Comparison of ENCODE assay signal across 8 cellular contexts in genomic region chr7:120857558-120858298, GRCh38. TPM values are rescaled to one million over a fixed set of nuclear protein-coding genes. Genes with fewer than 3 reads are reported as not detected.
A peak's percentile ranks its signal among the peaks of the same experiment; 100 is the strongest.
DNase-seq lines count a peak whose midpoint lies in the region; ATAC-seq and TF ChIP-seq lines count a peak whose summit lies in the region.

TSS of gene TSPAN12 (minus strand) at chr7:120858144. CDS start at chr7:120856763, 1,381 bp downstream.

- DNase-seq in G401 (ENCODE audit: low spot score) (peak; percentile 60), IMR-90 (peak; percentile 54), RKO (ENCODE audit: low spot score) (peak; percentile 84), neural crest cell (ENCODE audit: low read depth, low spot score) (peak; percentile 74), upper lobe of left lung (peak; percentile 90 to 95)
- DNase-seq in activated naive CD4-positive, alpha-beta T cell treated with anti-CD3 and anti-CD28 coated beads, Interleukin-2, amount 10 ng/mL, durations not matched to agents 7 days and 5 days: peak; percentile 56

- H3K4me1 ChIP-seq in IMR-90 (ENCODE audit: control insufficient read depth, insufficient read depth, low read length) (no peaks in the 10 kb centered on the region), gastroesophageal sphincter (peaks cover 0 to 21% (median 4%) of the 10 kb centered on the region in 3 donors), upper lobe of left lung (peaks cover 9 to 26% (median 17%) of the 10 kb centered on the region in 4 donors)

- H3K36me3 ChIP-seq in IMR-90 (ENCODE audit: control insufficient read depth, insufficient read depth, low read length) (no peaks in the 10 kb centered on the region; the same call in 1 of the 2 replicates), gastroesophageal sphincter (no peaks in the 10 kb centered on the region), upper lobe of left lung (no peaks in the 10 kb centered on the region)

- H4K8ac ChIP-seq in IMR-90 (ENCODE audit: low read depth in 2 of 2, low read length in 2 of 2): peak within 1 kb of the TSS; percentile 44 to 83; a peak in 2 of 4 replicates

- peak within 1 kb of the TSS; percentile 61 for H4K91ac ChIP-seq in IMR-90 (ENCODE audit: insufficient read depth, low read depth, low read length)

- intact Hi-C loops in IMR-90 (cut with micrococcal nuclease): loop anchor here (1.0 to 5.0 kb wide), 4 partner anchors 51 to 223 kb away; no protein-coding TSS in a partner anchor

- H3K27me3 Mint-ChIP-seq in activated naive CD4-positive, alpha-beta T cell treated with anti-CD3 and anti-CD28 coated beads, Interleukin-2, amount 10 ng/mL, durations not matched to agents 7 days and 5 days: peaks cover 58% of the 10 kb centered on the region
- H3K27me3 Mint-ChIP-seq in neural crest cell (ENCODE audit: low read depth): no peaks in the 10 kb centered on the region

- H3K4me1 Mint-ChIP-seq in activated naive CD4-positive, alpha-beta T cell treated with anti-CD3 and anti-CD28 coated beads, Interleukin-2, amount 10 ng/mL, durations not matched to agents 7 days and 5 days: peaks cover 11% of the 10 kb centered on the region
- H3K4me1 Mint-ChIP-seq in neural crest cell: peaks cover 21% of the 10 kb centered on the region

- no peaks in the 10 kb centered on the region; the same call in 1 of the 2 replicates for H3K9me1 ChIP-seq in IMR-90 (ENCODE audit: insufficient read depth, low read length)

- H2BK5ac ChIP-seq in IMR-90 (ENCODE audit: low read depth, low read length, poor library complexity, severe bottlenecking): peak within 1 kb of the TSS; percentile 59

- TF ChIP-seq CTCF in IMR-90 (conservative IDR thresholded peaks at IDR 0.05; ENCODE audit: low read depth, low read length) (peak; percentile 65), gastroesophageal sphincter (IDR thresholded peaks at IDR 0.05) (peak; percentile 46 to 83 (median 71)), neural crest cell (conservative IDR thresholded peaks at IDR 0.05) (peak; percentile 67), upper lobe of left lung (IDR thresholded peaks at IDR 0.05) (peak; percentile 77 to 88 (median 84))

- no peak within 1 kb of the TSS; the same call in 2 of the 3 replicates for H2BK15ac ChIP-seq in IMR-90 (ENCODE audit: low read depth, low read length)

- peak within 1 kb of the TSS; percentile 78 for H3K18ac ChIP-seq in IMR-90 (ENCODE audit: low read depth, low read length)

- TF ChIP-seq EP300 in gastroesophageal sphincter (IDR thresholded peaks at IDR 0.05) (no peak), upper lobe of left lung (IDR thresholded peaks at IDR 0.05) (no peak)

- peak within 1 kb of the TSS; percentile 76; the same call in 1 of the 2 replicates for H3K23ac ChIP-seq in IMR-90 (ENCODE audit: low read depth, low read length)

- H2AK5ac ChIP-seq in IMR-90 (ENCODE audit: low read depth, low read length): no peak within 1 kb of the TSS

- TF ChIP-seq RAD21 in IMR-90 (IDR thresholded peaks at IDR 0.05; ENCODE audit: low read length): peak; percentile 35

- H3K4ac ChIP-seq in IMR-90 (ENCODE audit: low read depth, low read length): peak within 1 kb of the TSS; percentile 79

- peak within 1 kb of the TSS; percentile 79 for H3K27ac ChIP-seq in IMR-90 (ENCODE audit: insufficient read depth, low read length)
- peak within 1 kb of the TSS; percentile 36 to 93 (median 86) for H3K27ac ChIP-seq in gastroesophageal sphincter
- H3K27ac ChIP-seq in upper lobe of left lung: peak within 1 kb of the TSS; percentile 80 to 93 (median 88)

- peak within 1 kb of the TSS; percentile 68 for H3K4me3 Mint-ChIP-seq in activated naive CD4-positive, alpha-beta T cell treated with anti-CD3 and anti-CD28 coated beads, Interleukin-2, amount 10 ng/mL, durations not matched to agents 7 days and 5 days
- peak within 1 kb of the TSS; percentile 95 for H3K4me3 Mint-ChIP-seq in neural crest cell

- H3K27me3 ChIP-seq in IMR-90 (ENCODE audit: control insufficient read depth, insufficient read depth, low read length): no peaks in the 10 kb centered on the region; the same call in 1 of the 2 replicates
- no peaks in the 10 kb centered on the region for H3K27me3 ChIP-seq in gastroesophageal sphincter
- no peaks in the 10 kb centered on the region for H3K27me3 ChIP-seq in upper lobe of left lung

- ATAC-seq in GM21737 (IDR thresholded peaks at IDR 0.05; ENCODE audit: unreplicated experiment) (peak; percentile 84), IMR-90 (ENCODE audit: low read depth) (peak; percentile 96), gastroesophageal sphincter (peak; percentile 93), upper lobe of left lung (ENCODE audit: low FRiP score in 2 of 2) (peak; percentile 93 to 97)

- H2AFZ ChIP-seq in IMR-90 (replicated peaks; ENCODE audit: low read length, poor library complexity): peak within 1 kb of the TSS; percentile 98

- in situ Hi-C loops in G401 (cut with HindIII; ENCODE audit: low sequenced_read_pairs) (no loop called here), IMR-90 (cut with MboI; ENCODE audit: low sequenced_read_pairs) (no loop called here)

- peak within 1 kb of the TSS; percentile 81 for H2BK120ac ChIP-seq in IMR-90 (ENCODE audit: low read depth, low read length)

- H3K9me3 Mint-ChIP-seq in activated naive CD4-positive, alpha-beta T cell treated with anti-CD3 and anti-CD28 coated beads, Interleukin-2, amount 10 ng/mL, durations not matched to agents 7 days and 5 days: no peaks in the 10 kb centered on the region
- H3K9me3 Mint-ChIP-seq in neural crest cell: no peaks in the 10 kb centered on the region

- no peaks in the 10 kb centered on the region for H3K79me1 ChIP-seq in IMR-90 (ENCODE audit: low read depth in 1 of 2, low read length in 2 of 2)

- H2BK20ac ChIP-seq in IMR-90 (ENCODE audit: low read depth, low read length): peak within 1 kb of the TSS; percentile 88

- H3K36me3 Mint-ChIP-seq in activated naive CD4-positive, alpha-beta T cell treated with anti-CD3 and anti-CD28 coated beads, Interleukin-2, amount 10 ng/mL, durations not matched to agents 7 days and 5 days: peaks cover 2% of the 10 kb centered on the region
- H3K36me3 Mint-ChIP-seq in neural crest cell (ENCODE audit: low read depth): peaks cover 2% of the 10 kb centered on the region

- TF ChIP-seq POLR2A in IMR-90 (IDR thresholded peaks at IDR 0.05; ENCODE audit: low read depth, low read length) (no peak), gastroesophageal sphincter (IDR thresholded peaks at IDR 0.05) (peak in 1 of 2 donors; percentile 10), upper lobe of left lung (IDR thresholded peaks at IDR 0.05) (peak in 2 of 4 donors; percentile 24 to 60)

- H3K14ac ChIP-seq in IMR-90 (replicated peaks; ENCODE audit: low read depth, low read length): peak within 1 kb of the TSS; percentile 78; the same call in 1 of the 2 replicates

- POLR2A ChIA-PET in IMR-90 (lab: Charles Lee; ENCODE audit: unreplicated experiment): interaction anchor here (0.6 kb wide), 1 partner anchor 93 kb away, joined by 3 read pairs; the partner anchor contains the start of gene ING3

- dilution Hi-C loops in IMR-90 (cut with HindIII; ENCODE audit: low sequenced_read_pairs, unreplicated experiment): no loop called here

- no peaks in the 10 kb centered on the region for H4K20me1 ChIP-seq in IMR-90 (ENCODE audit: insufficient read depth, low read length)

- H3K4me3 ChIP-seq in IMR-90 (ENCODE audit: insufficient read depth, low read depth, low read length) (peak within 1 kb of the TSS; percentile 78), gastroesophageal sphincter (peak within 1 kb of the TSS; percentile 62 to 65), upper lobe of left lung (peak within 1 kb of the TSS; percentile 65 to 76 (median 68))

- H3K9ac ChIP-seq in IMR-90 (ENCODE audit: low read depth, low read length): peak within 1 kb of the TSS; percentile 62

- 0% methylated on average over 28 of the region's 70 CpGs; no CpG with 5 or more reads in 1 of the 2 experiments for WGBS in IMR-90 (ENCODE audit: extremely low coverage in 2 of 2, insufficient read length in 1 of 2), 2 experiments
- 0% methylated on average over 1 to 3 of the region's 70 CpGs for WGBS in gastroesophageal sphincter (ENCODE audit: low coverage in 1 of 2), 2 donors
- WGBS in upper lobe of left lung, 2 donors: 0 to 1% methylated on average over 19 to 45 of the region's 70 CpGs

- peak within 1 kb of the TSS; percentile 92 for H3K4me2 ChIP-seq in IMR-90 (ENCODE audit: low read depth, low read length)

- peak within 1 kb of the TSS; percentile 70; the same call in 1 of the 2 replicates for H3K56ac ChIP-seq in IMR-90 (ENCODE audit: extremely low read depth, insufficient read depth, low read length)

- H3K27ac Mint-ChIP-seq in activated naive CD4-positive, alpha-beta T cell treated with anti-CD3 and anti-CD28 coated beads, Interleukin-2, amount 10 ng/mL, durations not matched to agents 7 days and 5 days: no peak within 1 kb of the TSS
- peak within 1 kb of the TSS; percentile 97 for H3K27ac Mint-ChIP-seq in neural crest cell (ENCODE audit: unreplicated experiment)

- H3K9me3 ChIP-seq in IMR-90 (ENCODE audit: control insufficient read depth, insufficient read depth, low read length) (no peaks in the 10 kb centered on the region), gastroesophageal sphincter (no peaks in the 10 kb centered on the region), upper lobe of left lung (no peaks in the 10 kb centered on the region)

- peak within 1 kb of the TSS; percentile 62 for H2AK9ac ChIP-seq in IMR-90 (replicated peaks; ENCODE audit: low read depth, low read length, poor library complexity)

- CTCF ChIA-PET in IMR-90 (lab: Yijun Ruan, JAX): interaction anchor here (0.6 to 0.9 kb wide), 4 partner anchors 23 to 896 kb away, joined by 3 to 5 read pairs (median 4); no protein-coding TSS in a partner anchor
- CTCF ChIA-PET in activated naive CD4-positive, alpha-beta T cell treated with anti-CD3 and anti-CD28 coated beads, Interleukin-2, amount 10 ng/mL, durations not matched to agents 7 days and 5 days (lab: Charles Lee): interaction anchor here (0.6 kb wide), 1 partner anchor 70 kb away, joined by 3 read pairs; no protein-coding TSS in a partner anchor

- H4K5ac ChIP-seq in IMR-90 (ENCODE audit: low read depth, low read length): peak within 1 kb of the TSS; percentile 62

- no TSS peak for BruUV-seq in IMR-90 (replicated peaks; lab: Mats Ljungman, UMichigan)

TF ChIP-seq in IMR-90, 13 proteins besides CTCF, POLR2A, EP300 and RAD21:
- TF ChIP-seq RFX5 (IDR thresholded peaks at IDR 0.05; ENCODE audit: low read depth, low read length) (no peak), SMC3 (IDR thresholded peaks at IDR 0.05; ENCODE audit: low read depth, low read length) (peak; percentile 18; the same call in 1 of the 2 replicates)

RNA-seq across cellular contexts. Expression of gene TSPAN12, which starts in this region (rescaled TPM):
- total RNA-seq in G401 (2014; rRNA removed; shearing (Covaris generic)): 0.80 TPM in 1 of 2 replicates, not detected in the other
- total RNA-seq in IMR-90 (2012; rRNA removed) (0.72 and 1.1 TPM in 2 replicates), gastroesophageal sphincter (10 to 100 TPM in 1 of 4 donors, 1 to 10 TPM in 3; 4.4 to 25.3 (median 6.9) TPM), neural crest cell (15.7 and 18.2 TPM in 2 replicates), upper lobe of left lung (10 to 100 TPM; 22.0 to 56.3 (median 40.0) TPM)
- polyA plus RNA-seq in IMR-90 (2012; rRNA removed): 0.36 and 0.42 TPM in 2 replicates
- polyA plus RNA-seq in IMR-90 (2012; cell fraction: cytosol; rRNA removed): 0.15 and 0.49 TPM in 2 replicates
- 0.23 and 0.37 TPM in 2 replicates for polyA plus RNA-seq in IMR-90 (2012; cell fraction: nucleus; rRNA removed; ENCODE audit: low replicate concordance)

Comparison
In these comparisons a context has a peak if more than half of its experiments do, and no peak if none do; other contexts are left out.
1. Peak in every context shown above with its lines: DNase-seq, ATAC-seq, H3K4me3 ChIP-seq and H3K27ac ChIP-seq.
2. Peak in DNase-seq in G401; RNA of the gene not detected or under 1 TPM.